In genomic region chr3:183826448-183826847, GRCh38 we compare ENCODE assay signal across 10 cellular contexts. TPM values are rescaled to one million over a fixed set of nuclear protein-coding genes. Genes with fewer than 3 reads are reported as not detected.
DNase-seq lines count a peak whose midpoint lies in the region; ATAC-seq and TF ChIP-seq lines count a peak whose summit lies in the region.
"Had no signal": no experiment of that assay in that cellular context is flagged by ENCODE, and none has a peak within 500 bp of the region (broad histone marks: within the 10 kb centered on the region; RNA-seq: fewer than 3 reads in every experiment).

No MANE protein-coding gene starts in this region.

- H3K4me1 ChIP-seq in heart left ventricle = peaks cover 0 to 31% (median 13%) of the 10 kb centered on the region in 12 donors

- H3K36me3 ChIP-seq in WERI-Rb-1 (no peaks in the 10 kb centered on the region; the same call in none of the 2 replicates), heart left ventricle (peaks cover 0 to 37% (median 27%) of the 10 kb centered on the region in 9 donors)

- 66 to 89% (median 85%) methylated on average over 6 to 9 of the region's 9 CpGs for WGBS in heart left ventricle, 4 donors

- H3K9me3 ChIP-seq in WERI-Rb-1 (ENCODE audit: severe bottlenecking) (no peaks in the 10 kb centered on the region), heart left ventricle (no peaks in the 10 kb centered on the region)
- H3K9me3 ChIP-seq: left lung had no signal

- TF ChIP-seq CTCF in WERI-Rb-1 (IDR thresholded peaks at IDR 0.05; ENCODE audit: low read depth, low read length) (no peak), heart left ventricle (IDR thresholded peaks at IDR 0.05) (no peak)

- H3K9me3 Mint-ChIP-seq in activated CD4-positive, alpha-beta T cell treated with anti-CD3 and anti-CD28 coated beads, Interleukin-2, amount 10 ng/mL, durations not matched to agents 7 days and 5 days = no peaks in the 10 kb centered on the region
- H3K9me3 Mint-ChIP-seq in stimulated activated effector memory CD8-positive, alpha-beta T cell treated with anti-CD3 and anti-CD28 coated beads, Interleukin-12 subunit alpha, Interleukin-12 subunit beta, amount 100 ng/mL, for 72 hours = no peaks in the 10 kb centered on the region
- H3K9me3 Mint-ChIP-seq: stimulated activated naive B cell treated with anti-CD40 and anti-IgM and Interleukin-4, amounts not matched to agents 10 μg/mL and 1 μg/mL and 100 μg/mL, for 72 hours had no signal

- H3K27me3 ChIP-seq in WERI-Rb-1 (ENCODE audit: insufficient read depth, low read depth, severe bottlenecking) (no peaks in the 10 kb centered on the region), heart left ventricle (no peaks in the 10 kb centered on the region)

- no peak for TF ChIP-seq POLR2A in heart left ventricle (IDR thresholded peaks at IDR 0.05)

- POLR2A ChIA-PET in activated CD4-positive, alpha-beta T cell treated with anti-CD3 and anti-CD28 coated beads, Interleukin-2, amount 10 ng/mL, durations not matched to agents 7 days and 5 days (lab: Charles Lee) = no interaction called here

- CTCF ChIA-PET in activated CD4-positive, alpha-beta T cell treated with anti-CD3 and anti-CD28 coated beads, Interleukin-2, amount 10 ng/mL, durations not matched to agents 7 days and 5 days (lab: Charles Lee) = interaction anchor here (1.1 kb wide), 1 partner anchor 58 kb away, joined by 4 read pairs; the partner anchor contains the start of gene PARL

- intact Hi-C loops in heart left ventricle (cut with DNase I) = loop anchor here in 1 of 10 donors (5.0 kb wide), 1 partner anchor 56 kb away; the partner anchor contains the start of gene PARL

- H3K27ac Mint-ChIP-seq in activated CD4-positive, alpha-beta T cell treated with anti-CD3 and anti-CD28 coated beads, Interleukin-2, amount 10 ng/mL, durations not matched to agents 7 days and 5 days = no peak overlapping the region
- H3K27ac Mint-ChIP-seq in stimulated activated effector memory CD8-positive, alpha-beta T cell treated with anti-CD3 and anti-CD28 coated beads, Interleukin-12 subunit alpha, Interleukin-12 subunit beta, amount 100 ng/mL, for 72 hours = no peak overlapping the region

- H3K27ac ChIP-seq in WERI-Rb-1 = peak overlapping the region; percentile 15
- peak overlapping the region in 1 of 12 donors; percentile 19 for H3K27ac ChIP-seq in heart left ventricle
- H3K27ac ChIP-seq: left lung had no signal

- peak; percentile 39 to 63 (median 40) for ATAC-seq in heart left ventricle
- ATAC-seq in stimulated activated effector memory CD8-positive, alpha-beta T cell treated with anti-CD3 and anti-CD28 coated beads, Interleukin-12 subunit alpha, Interleukin-12 subunit beta, amount 100 ng/mL, for 72 hours = no peak
- no peak for ATAC-seq in HG03095 (IDR thresholded peaks at IDR 0.05; ENCODE audit: unreplicated experiment)

- H3K4me3 ChIP-seq in WERI-Rb-1 (ENCODE audit: low read depth, low read length) (no peak overlapping the region), heart left ventricle (no peak overlapping the region)

- peaks cover 13% of the 10 kb centered on the region for H3K4me1 Mint-ChIP-seq in activated CD4-positive, alpha-beta T cell treated with anti-CD3 and anti-CD28 coated beads, Interleukin-2, amount 10 ng/mL, durations not matched to agents 7 days and 5 days
- peaks cover 15% of the 10 kb centered on the region for H3K4me1 Mint-ChIP-seq in stimulated activated effector memory CD8-positive, alpha-beta T cell treated with anti-CD3 and anti-CD28 coated beads, Interleukin-12 subunit alpha, Interleukin-12 subunit beta, amount 100 ng/mL, for 72 hours

- H3K36me3 Mint-ChIP-seq in activated CD4-positive, alpha-beta T cell treated with anti-CD3 and anti-CD28 coated beads, Interleukin-2, amount 10 ng/mL, durations not matched to agents 7 days and 5 days (ENCODE audit: low read depth) = peaks cover 5% of the 10 kb centered on the region
- H3K36me3 Mint-ChIP-seq in stimulated activated effector memory CD8-positive, alpha-beta T cell treated with anti-CD3 and anti-CD28 coated beads, Interleukin-12 subunit alpha, Interleukin-12 subunit beta, amount 100 ng/mL, for 72 hours = peaks cover 45% of the 10 kb centered on the region

- peaks cover 10% of the 10 kb centered on the region for H3K27me3 Mint-ChIP-seq in activated CD4-positive, alpha-beta T cell treated with anti-CD3 and anti-CD28 coated beads, Interleukin-2, amount 10 ng/mL, durations not matched to agents 7 days and 5 days

- peak overlapping the region; percentile 63 for H3K4me3 Mint-ChIP-seq in activated CD4-positive, alpha-beta T cell treated with anti-CD3 and anti-CD28 coated beads, Interleukin-2, amount 10 ng/mL, durations not matched to agents 7 days and 5 days
- peak overlapping the region; percentile 49 for H3K4me3 Mint-ChIP-seq in stimulated activated effector memory CD8-positive, alpha-beta T cell treated with anti-CD3 and anti-CD28 coated beads, Interleukin-12 subunit alpha, Interleukin-12 subunit beta, amount 100 ng/mL, for 72 hours

- no peak for DNase-seq in activated CD4-positive, alpha-beta T cell treated with anti-CD3 and anti-CD28 coated beads, Interleukin-2, amount 10 ng/mL, durations not matched to agents 7 days and 5 days
- DNase-seq in activated CD4-positive, alpha-beta T cell treated with anti-CD3 and anti-CD28 coated beads for 48 hours = no peak
- DNase-seq in WERI-Rb-1 = peak; percentile 62
- DNase-seq in heart left ventricle = peak in 1 of 5 donors; percentile 53
- DNase-seq in stimulated activated effector memory CD8-positive, alpha-beta T cell treated with anti-CD3 and anti-CD28 coated beads, Interleukin-12 subunit alpha, Interleukin-12 subunit beta, amount 100 ng/mL, for 72 hours (ENCODE audit: low spot score in 2 of 2) = no peak
- no peak for DNase-seq in NCI-H345 (lab: John Stamatoyannopoulos, UW)
- no peak for DNase-seq in effector CD4-positive, alpha-beta T cell
- DNase-seq: left lung; stimulated activated naive B cell treated with anti-CD40 and anti-IgM and Interleukin-4, amounts not matched to agents 10 μg/mL and 1 μg/mL and 100 μg/mL, for 72 hours had no signal

RNA-seq across cellular contexts. Expression of gene MAP6D1, which starts 1.1 kb away (rescaled TPM):
- total RNA-seq in activated CD4-positive, alpha-beta T cell treated with anti-CD3 and anti-CD28 coated beads, Interleukin-2, amount 10 ng/mL, durations not matched to agents 7 days and 5 days = 1 to 10 TPM in 1 of 2 experiments, under 1 TPM in 1; 0.83 to 1.8 TPM
- total RNA-seq in heart left ventricle = 1 to 10 TPM; 1.6 to 6.6 (median 2.3) TPM
- polyA plus RNA-seq in heart left ventricle = under 1 TPM in 1 of 2 donors, not detected in 1; 0.46 TPM

RNA-seq across cellular contexts. Expression of gene PARL, which starts 58.2 kb away (rescaled TPM):
- total RNA-seq in activated CD4-positive, alpha-beta T cell treated with anti-CD3 and anti-CD28 coated beads, Interleukin-2, amount 10 ng/mL, durations not matched to agents 7 days and 5 days = 10 to 100 TPM; 40.7 to 41.4 TPM
- total RNA-seq in heart left ventricle = 10 to 100 TPM; 37.9 to 62.2 (median 53.8) TPM
- 10 to 100 TPM; 40.5 to 86.9 TPM for polyA plus RNA-seq in heart left ventricle

Comparison
In these comparisons a context has a peak if more than half of its experiments do, and no peak if none do; other contexts are left out.
1. ATAC-seq: peak in heart left ventricle (4 of 4); none in stimulated activated effector memory CD8-positive, alpha-beta T cell treated with anti-CD3 and anti-CD28 coated beads, Interleukin-12 subunit alpha, Interleukin-12 subunit beta, amount 100 ng/mL, for 72 hours (single experiment) and HG03095 (single experiment).